ENCODE assay signal across 8 cellular contexts in genomic region chr2:136423516-136423996, GRCh38.
DNase-seq lines count a peak whose midpoint lies in the region; ATAC-seq and TF ChIP-seq lines count a peak whose summit lies in the region.

No MANE protein-coding gene starts in this region.

- TF ChIP-seq CTCF in CD14-positive monocyte (IDR thresholded peaks at IDR 0.05): peak; percentile 90
- peak; percentile 93 for TF ChIP-seq CTCF in activated CD8-positive, alpha-beta T cell treated with anti-CD3 and anti-CD28 coated beads for 36 hours (IDR thresholded peaks at IDR 0.05)
- peak; percentile 89 for TF ChIP-seq CTCF in mesothelial cell of epicardium (IDR thresholded peaks at IDR 0.05; ENCODE audit: unreplicated experiment)

- CTCF ChIA-PET in activated CD8-positive, alpha-beta T cell treated with anti-CD3 and anti-CD28 coated beads for 36 hours (lab: Charles Lee): interaction anchor here (0.7 to 2.3 kb wide), 25 partner anchors 9 to 528 kb away, joined by 3 to 14 read pairs (median 4); no protein-coding TSS in a partner anchor

- H3K27me3 ChIP-seq in effector memory CD4-positive, alpha-beta T cell (replicated peaks; ENCODE audit: control insufficient read depth, insufficient read depth, low read length, poor library complexity, severe bottlenecking): no peaks in the 10 kb centered on the region

- H3K4me1 ChIP-seq in effector memory CD4-positive, alpha-beta T cell (ENCODE audit: control insufficient read depth, insufficient read depth, low read length, poor library complexity, severe bottlenecking): peaks cover 6% of the 10 kb centered on the region

- H3K9me3 Mint-ChIP-seq in CD14-positive monocyte: peaks cover 0 to 9% (median 2%) of the 10 kb centered on the region in 7 donors
- H3K9me3 Mint-ChIP-seq in activated CD8-positive, alpha-beta T cell treated with anti-CD3 and anti-CD28 coated beads for 36 hours: no peaks in the 10 kb centered on the region
- H3K9me3 Mint-ChIP-seq in mesothelial cell of epicardium: no peaks in the 10 kb centered on the region

- H3K36me3 ChIP-seq in effector memory CD4-positive, alpha-beta T cell (ENCODE audit: control insufficient read depth, insufficient read depth, low read length): no peaks in the 10 kb centered on the region

- peak; percentile 99 for ATAC-seq in GM19351 (IDR thresholded peaks at IDR 0.05; ENCODE audit: unreplicated experiment)
- peak; percentile 100 for ATAC-seq in HG03460 (IDR thresholded peaks at IDR 0.05; ENCODE audit: unreplicated experiment)
- peak; percentile 98 for ATAC-seq in activated CD8-positive, alpha-beta T cell treated with anti-CD3 and anti-CD28 coated beads for 36 hours

- DNase-seq in CD14-positive monocyte (ENCODE audit: low spot score): no peak
- DNase-seq in NCI-H526 treated with DMSO at 0.1 percent for 48 hours (lab: John Stamatoyannopoulos, UW): peak; percentile 64
- peak; percentile 92 for DNase-seq in activated CD8-positive, alpha-beta T cell treated with anti-CD3 and anti-CD28 coated beads for 36 hours
- peak; percentile 48 to 59 (median 55) for DNase-seq in effector memory CD4-positive, alpha-beta T cell
- DNase-seq in mesothelial cell of epicardium (ENCODE audit: low spot score in 2 of 2, unreplicated experiment in 2 of 2): peak; percentile 49 to 83
- peak; percentile 73 to 78 for DNase-seq in stimulated activated CD8-positive, alpha-beta memory T cell treated with anti-CD3 and anti-CD28 coated beads, Interleukin-15, amount 100 ng/mL, for 48 hours (ENCODE audit: low read depth in 2 of 2)

- H3K36me3 Mint-ChIP-seq in CD14-positive monocyte (peaks cover 0 to 1% of the 10 kb centered on the region in 2 donors), mesothelial cell of epicardium (no peaks in the 10 kb centered on the region)
- H3K36me3 Mint-ChIP-seq in activated CD8-positive, alpha-beta T cell treated with anti-CD3 and anti-CD28 coated beads for 36 hours (ENCODE audit: low read depth): no peaks in the 10 kb centered on the region

- no peak overlapping the region for H3K27ac ChIP-seq in effector memory CD4-positive, alpha-beta T cell (ENCODE audit: insufficient read depth, low read length, poor library complexity, severe bottlenecking)

- H3K4me1 Mint-ChIP-seq in CD14-positive monocyte (peaks cover 10% of the 10 kb centered on the region), mesothelial cell of epicardium (peaks cover 6% of the 10 kb centered on the region)
- H3K4me1 Mint-ChIP-seq in activated CD8-positive, alpha-beta T cell treated with anti-CD3 and anti-CD28 coated beads for 36 hours (ENCODE audit: low read depth): peaks cover 20% of the 10 kb centered on the region

- intact Hi-C loops in CD14-positive monocyte (cut with micrococcal nuclease): loop anchor here (5.0 kb wide), 1 partner anchor 1414 kb away; no protein-coding TSS in a partner anchor
- intact Hi-C loops in activated CD8-positive, alpha-beta T cell treated with anti-CD3 and anti-CD28 coated beads for 36 hours (cut with micrococcal nuclease): loop anchor here (10.0 kb wide), 2 partner anchors 311 to 1411 kb away; no protein-coding TSS in a partner anchor

- peaks cover 25 to 50% (median 38%) of the 10 kb centered on the region in 3 donors for H3K27me3 Mint-ChIP-seq in CD14-positive monocyte (ENCODE audit: low read depth in 3 of 3)
- H3K27me3 Mint-ChIP-seq in activated CD8-positive, alpha-beta T cell treated with anti-CD3 and anti-CD28 coated beads for 36 hours: peaks cover 30% of the 10 kb centered on the region
- H3K27me3 Mint-ChIP-seq in mesothelial cell of epicardium (ENCODE audit: low read depth): peaks cover 88% of the 10 kb centered on the region

- no peaks in the 10 kb centered on the region for H3K9me3 ChIP-seq in effector memory CD4-positive, alpha-beta T cell (ENCODE audit: control insufficient read depth, low read length)

- POLR2A ChIA-PET in activated CD8-positive, alpha-beta T cell treated with anti-CD3 and anti-CD28 coated beads for 36 hours (lab: Charles Lee): no interaction called here

- H3K27ac Mint-ChIP-seq in CD14-positive monocyte (peak overlapping the region in 1 of 7 donors; percentile 52), mesothelial cell of epicardium (no peak overlapping the region)
- peak overlapping the region; percentile 18 for H3K27ac Mint-ChIP-seq in activated CD8-positive, alpha-beta T cell treated with anti-CD3 and anti-CD28 coated beads for 36 hours

- H3K4me3 ChIP-seq in effector memory CD4-positive, alpha-beta T cell (ENCODE audit: insufficient read depth, low read depth, low read length, poor library complexity, severe bottlenecking): peak overlapping the region; percentile 42

- H3K4me3 Mint-ChIP-seq in CD14-positive monocyte: peak overlapping the region; percentile 81 to 96
- H3K4me3 Mint-ChIP-seq in activated CD8-positive, alpha-beta T cell treated with anti-CD3 and anti-CD28 coated beads for 36 hours: peak overlapping the region; percentile 72
- H3K4me3 Mint-ChIP-seq in mesothelial cell of epicardium: peak overlapping the region; percentile 69
